Comparison of ENCODE assay signal across 42 cellular contexts in the genomic region with DNA sequence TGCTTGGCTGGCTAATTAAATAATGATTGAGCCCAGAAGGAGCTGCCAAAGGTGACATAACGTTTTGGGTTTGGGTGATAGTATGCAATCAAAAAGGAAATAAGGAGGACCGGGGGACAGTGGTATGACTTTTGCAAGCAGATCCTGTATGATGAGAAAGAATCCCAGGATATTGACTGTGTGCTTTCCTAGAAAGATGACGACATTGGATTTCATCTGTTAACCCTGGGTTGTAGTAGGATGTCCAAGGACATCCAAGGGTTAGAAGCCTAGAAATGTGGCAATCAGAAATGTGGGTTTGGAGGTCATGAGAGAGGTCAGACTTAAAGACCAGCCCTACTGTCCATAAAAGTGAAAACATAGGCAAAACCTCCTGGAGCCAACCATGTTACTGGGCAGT. TPM values are rescaled to one million over a fixed set of nuclear protein-coding genes. Genes with fewer than 3 reads are reported as not detected.
"Had no signal": no experiment of that assay in that cellular context is flagged by ENCODE, and none has a peak within 500 bp of the region (broad histone marks: within the 10 kb centered on the region; RNA-seq: fewer than 3 reads in every experiment).

No MANE protein-coding gene starts in this region.

- ATAC-seq: activated CD8-positive, alpha-beta T cell treated with anti-CD3 and anti-CD28 coated beads for 36 hours; activated naive CD4-positive, alpha-beta T cell treated with anti-CD3 and anti-CD28 coated beads, Interleukin-2, amount 50 U/mL, for 72 hours; activated T-cell treated with anti-CD3 and anti-CD28 coated beads, Interleukin-2, amount 50 U/mL, for 4 hours; activated T-cell treated with anti-CD3 and anti-CD28 coated beads, Interleukin-2, amount 50 U/mL, for 72 hours; activated T-helper 17 cell treated with anti-CD3 and anti-CD28 coated beads, Interleukin-2, amount 50 U/mL, for 72 hours; body of pancreas had no signal

- H3K36me3 ChIP-seq: adrenal gland, brain microvascular endothelial cell, breast epithelium, cardiac muscle cell had no signal

- H3K4me1 Mint-ChIP-seq: activated B cell treated with CpG ODN at 0.5 μM for 24 hours; central memory CD8-positive, alpha-beta T cell had no signal

- H3K27ac ChIP-seq: adrenal gland, body of pancreas, brain microvascular endothelial cell, breast epithelium, cardiac muscle cell, VCaP had no signal

- H3K36me3 Mint-ChIP-seq: activated CD4-positive, alpha-beta memory T cell treated with anti-CD3 and anti-CD28 coated beads for 36 hours; activated naive CD4-positive, alpha-beta T cell treated with anti-CD3 and anti-CD28 coated beads, Interleukin-2, amount 50 U/mL, for 72 hours; activated naive CD8-positive, alpha-beta T cell treated with anti-CD3 and anti-CD28 coated beads for 36 hours had no signal

- H3K27me3 Mint-ChIP-seq: activated B cell treated with CpG ODN at 0.5 μM for 24 hours; central memory CD8-positive, alpha-beta T cell had no signal

- H3K9me3 Mint-ChIP-seq: activated B cell treated with CpG ODN at 0.5 μM for 24 hours; activated CD4-positive, alpha-beta memory T cell treated with anti-CD3 and anti-CD28 coated beads for 36 hours; activated CD8-positive, alpha-beta T cell treated with anti-CD3 and anti-CD28 coated beads for 36 hours; activated naive CD4-positive, alpha-beta T cell treated with anti-CD3 and anti-CD28 coated beads for 36 hours; activated naive CD4-positive, alpha-beta T cell treated with anti-CD3 and anti-CD28 coated beads, Interleukin-2, amount 50 U/mL, for 72 hours; activated naive CD8-positive, alpha-beta T cell treated with anti-CD3 and anti-CD28 coated beads for 36 hours; activated T-cell treated with anti-CD3 and anti-CD28 coated beads, Interleukin-2, amount 50 U/mL, for 4 hours; activated T-cell treated with anti-CD3 and anti-CD28 coated beads, Interleukin-2, amount 50 U/mL, for 72 hours; activated T-helper 1 cell treated with anti-CD3 and anti-CD28 coated beads, Interleukin-12 subunit alpha, Interleukin-12 subunit beta, Interleukin-2, Interleukin-4 antibody, amounts not matched to agents 30 ng/mL and 10 ng/mL and 1 ng/mL, durations not matched to agents 14 hours and 24 hours and 36 hours; central memory CD8-positive, alpha-beta T cell; T-helper 1 cell treated with Interleukin-12 subunit alpha and Interleukin-12 subunit beta and Interleukin-4 antibody, amounts not matched to agents 30 μg/mL and 1 μg/mL, for 36 hours had no signal

- DNase-seq: activated B cell treated with CpG ODN at 0.5 μM for 24 hours; activated CD4-positive, alpha-beta memory T cell treated with anti-CD3 and anti-CD28 coated beads for 36 hours; activated CD4-positive, alpha-beta T cell treated with anti-CD3 and anti-CD28 coated beads for 4 hours; activated CD4-positive, alpha-beta T cell treated with anti-CD3 and anti-CD28 coated beads, Interleukin-2, amount 10 ng/mL, durations not matched to agents 24 days and 14 days; activated CD4-positive, alpha-beta T cell treated with anti-CD3 and anti-CD28 coated beads, Interleukin-2, amount 50 U/mL, for 1 hour; activated CD4-positive, alpha-beta T cell treated with anti-CD3 and anti-CD28 coated beads, Interleukin-2, amount 50 U/mL, for 4 hours; activated CD4-positive, CD25-positive, alpha-beta regulatory T cell treated with anti-CD3 and anti-CD28 coated beads, Interleukin-2, amount 50 U/mL, for 72 hours; activated CD8-positive, alpha-beta memory T cell treated with anti-CD3 and anti-CD28 coated beads, Interleukin-2, amount 50 U/mL, for 4 hours; activated CD8-positive, alpha-beta T cell treated with anti-CD3 and anti-CD28 coated beads for 36 hours; activated effector memory CD4-positive, alpha-beta T cell treated with anti-CD3 and anti-CD28 coated beads, Interleukin-2, amount 50 U/mL, for 16 hours; activated gamma-delta T cell treated with Interleukin-2 at 50 U/mL for 16 hours; activated naive CD4-positive, alpha-beta T cell; activated naive CD4-positive, alpha-beta T cell treated with anti-CD3 and anti-CD28 coated beads for 36 hours; activated naive CD4-positive, alpha-beta T cell treated with anti-CD3 and anti-CD28 coated beads, Interleukin-2, amount 50 U/mL, for 16 hours; activated naive CD8-positive, alpha-beta T cell treated with anti-CD3 and anti-CD28 coated beads for 36 hours; activated T-cell treated with anti-CD3 and anti-CD28 coated beads for 4 hours; activated T-cell treated with anti-CD3 and anti-CD28 coated beads, Interleukin-2, amount 50 U/mL, for 1 hour; activated T-cell treated with anti-CD3 and anti-CD28 coated beads, Interleukin-2, amount 50 U/mL, for 4 hours; activated T-cell treated with anti-CD3 and anti-CD28 coated beads, Interleukin-2, amount 50 U/mL, for 72 hours; adrenal gland; amniotic stem cell; aorta; body of pancreas; brain microvascular endothelial cell; caudate nucleus; cerebellar nuclear complex; T-helper 1 cell; T-helper 2 cell; T-helper 9 cell had no signal

- H3K9me3 ChIP-seq: adrenal gland, body of pancreas, breast epithelium had no signal

- FAIRE-seq: astrocyte, TTC549 had no signal

- H3K27me3 ChIP-seq: brain microvascular endothelial cell, breast epithelium, cardiac muscle cell had no signal

- H3K4me3 Mint-ChIP-seq: activated B cell treated with CpG ODN at 0.5 μM for 24 hours; activated CD4-positive, alpha-beta memory T cell treated with anti-CD3 and anti-CD28 coated beads for 36 hours; activated CD4-positive, alpha-beta T cell treated with anti-CD3 and anti-CD28 coated beads, Interleukin-2, amount 10 ng/mL, durations not matched to agents 24 days and 14 days; activated CD8-positive, alpha-beta T cell treated with anti-CD3 and anti-CD28 coated beads for 36 hours; activated naive CD4-positive, alpha-beta T cell treated with anti-CD3 and anti-CD28 coated beads for 36 hours; activated naive CD8-positive, alpha-beta T cell treated with anti-CD3 and anti-CD28 coated beads for 36 hours; activated T-cell treated with anti-CD3 and anti-CD28 coated beads, Interleukin-2, amount 50 U/mL, for 4 hours; activated T-cell treated with anti-CD3 and anti-CD28 coated beads, Interleukin-2, amount 50 U/mL, for 72 hours; activated T-helper 1 cell treated with anti-CD3 and anti-CD28 coated beads, Interleukin-12 subunit alpha, Interleukin-12 subunit beta, Interleukin-2, Interleukin-4 antibody, amounts not matched to agents 30 ng/mL and 10 ng/mL and 1 ng/mL, durations not matched to agents 14 hours and 24 hours and 36 hours; activated T-helper 17 cell treated with anti-CD3 and anti-CD28 coated beads, Interleukin-2, amount 50 U/mL, for 72 hours; central memory CD8-positive, alpha-beta T cell; T-helper 1 cell treated with Interleukin-12 subunit alpha and Interleukin-12 subunit beta and Interleukin-4 antibody, amounts not matched to agents 30 μg/mL and 1 μg/mL, for 36 hours; T-helper 2 cell treated with Interferon-gamma antibody and Interleukin-4, amounts not matched to agents 5 μg/mL and 100 μg/mL, for 36 hours had no signal

- H3K27ac Mint-ChIP-seq: activated B cell treated with CpG ODN at 0.5 μM for 24 hours; activated CD4-positive, alpha-beta memory T cell treated with anti-CD3 and anti-CD28 coated beads for 36 hours; activated CD4-positive, alpha-beta T cell treated with anti-CD3 and anti-CD28 coated beads, Interleukin-2, amount 10 ng/mL, durations not matched to agents 24 days and 14 days; activated CD8-positive, alpha-beta T cell treated with anti-CD3 and anti-CD28 coated beads for 36 hours; activated naive CD4-positive, alpha-beta T cell treated with anti-CD3 and anti-CD28 coated beads for 36 hours; activated naive CD4-positive, alpha-beta T cell treated with anti-CD3 and anti-CD28 coated beads, Interleukin-2, amount 50 U/mL, for 72 hours; activated naive CD8-positive, alpha-beta T cell treated with anti-CD3 and anti-CD28 coated beads for 36 hours; activated T-cell treated with anti-CD3 and anti-CD28 coated beads, Interleukin-2, amount 50 U/mL, for 72 hours; activated T-helper 1 cell treated with anti-CD3 and anti-CD28 coated beads, Interleukin-12 subunit alpha, Interleukin-12 subunit beta, Interleukin-2, Interleukin-4 antibody, amounts not matched to agents 30 ng/mL and 10 ng/mL and 1 ng/mL, durations not matched to agents 14 hours and 24 hours and 36 hours; activated T-helper 17 cell treated with anti-CD3 and anti-CD28 coated beads, Interleukin-2, amount 50 U/mL, for 72 hours; T-helper 1 cell treated with Interleukin-12 subunit alpha and Interleukin-12 subunit beta and Interleukin-4 antibody, amounts not matched to agents 30 μg/mL and 1 μg/mL, for 36 hours; T-helper 2 cell treated with Interferon-gamma antibody and Interleukin-4, amounts not matched to agents 5 μg/mL and 100 μg/mL, for 36 hours had no signal

- H3K4me1 ChIP-seq: adrenal gland, body of pancreas, breast epithelium had no signal

- H3K4me3 ChIP-seq: adrenal gland, body of pancreas, breast epithelium, cardiac muscle cell had no signal

RNA-seq across cellular contexts. Expression of gene HMHB1, which starts 50.3 kb away (rescaled TPM):
- total RNA-seq: activated CD4-positive, alpha-beta memory T cell treated with anti-CD3 and anti-CD28 coated beads for 36 hours; activated CD4-positive, alpha-beta T cell treated with anti-CD3 and anti-CD28 coated beads, Interleukin-2, amount 10 ng/mL, durations not matched to agents 24 days and 14 days; activated CD8-positive, alpha-beta memory T cell treated with anti-CD3 and anti-CD28 coated beads for 36 hours; activated CD8-positive, alpha-beta T cell treated with anti-CD3 and anti-CD28 coated beads for 36 hours; activated naive CD4-positive, alpha-beta T cell treated with anti-CD3 and anti-CD28 coated beads for 36 hours; activated naive CD4-positive, alpha-beta T cell treated with anti-CD3 and anti-CD28 coated beads, Interleukin-2, amount 50 U/mL, for 72 hours; activated naive CD8-positive, alpha-beta T cell treated with anti-CD3 and anti-CD28 coated beads for 36 hours; activated T-cell treated with anti-CD3 and anti-CD28 coated beads, Interleukin-2, amount 50 U/mL, for 4 hours; activated T-cell treated with anti-CD3 and anti-CD28 coated beads, Interleukin-2, amount 50 U/mL, for 72 hours; activated T-helper 17 cell treated with anti-CD3 and anti-CD28 coated beads, Interleukin-2, amount 50 U/mL, for 72 hours; adrenal gland; aorta; astrocyte; body of pancreas; breast epithelium; cardiac muscle cell; chondrocyte had no signal
- polyA plus RNA-seq: adrenal gland, aorta, cardiac muscle cell had no signal
